In genomic region chr6:45709834-45710233, GRCh38 we compare ENCODE assay signal across 11 cellular contexts.
A peak's percentile ranks its signal among the peaks of the same experiment; 100 is the strongest.
DNase-seq lines count a peak whose midpoint lies in the region; ATAC-seq, FAIRE-seq and TF ChIP-seq lines count a peak whose summit lies in the region.
"Had no signal": no experiment of that assay in that cellular context is flagged by ENCODE, and none has a peak within 500 bp of the region (broad histone marks: within the 10 kb centered on the region; RNA-seq: fewer than 3 reads in every experiment).

No MANE protein-coding gene starts in this region.

- no peak for FAIRE-seq in bronchial epithelial cell (lab: Jason Lieb, UNC)

- H3K27ac ChIP-seq in esophagus muscularis mucosa (replicated peaks in 1 of 4) = no peak overlapping the region
- H3K27ac ChIP-seq: neutrophil had no signal

- DNase-seq in bronchial epithelial cell (ENCODE audit: low read depth) (peak; percentile 37), DMS79 treated with DMSO at 0.1 percent for 48 hours (lab: John Stamatoyannopoulos, UW) (no peak), esophagus muscularis mucosa (ENCODE audit: extremely low spot score) (no peak), DMS 273 treated with DMSO at 0.1 percent for 48 hours (lab: John Stamatoyannopoulos, UW) (no peak), NCI-H1436 (lab: John Stamatoyannopoulos, UW) (no peak)
- DNase-seq: NCI-H446 treated with DMSO at 0.1 percent for 48 hours had no signal

- TF ChIP-seq CTCF in bronchial epithelial cell (IDR thresholded peaks at IDR 0.05; ENCODE audit: insufficient read depth, low read length, severe bottlenecking) = no peak
- TF ChIP-seq CTCF in esophagus muscularis mucosa (IDR thresholded peaks at IDR 0.05) = no peak

- intact Hi-C loops in esophagus muscularis mucosa (cut with DNase I) = loop anchor here (10.0 kb wide), 1 partner anchor 1235 kb away; no protein-coding TSS in a partner anchor

- H3K4me3 ChIP-seq in bronchial epithelial cell (ENCODE audit: low read depth, low read length) (no peak overlapping the region), esophagus muscularis mucosa (no peak overlapping the region)
- H3K4me3 ChIP-seq: stomach had no signal

- H3K27me3 ChIP-seq in bronchial epithelial cell (ENCODE audit: control insufficient read depth, insufficient read depth, low read length) (no peaks in the 10 kb centered on the region), esophagus muscularis mucosa (peaks cover 0 to 15% (median 0%) of the 10 kb centered on the region in 4 donors)
- H3K27me3 ChIP-seq: neutrophil, stomach had no signal

- peaks cover 0 to 6% (median 5%) of the 10 kb centered on the region in 4 donors for H3K4me1 ChIP-seq in esophagus muscularis mucosa

- H3K36me3 ChIP-seq in bronchial epithelial cell (ENCODE audit: control insufficient read depth, insufficient read depth, low read length) (no peaks in the 10 kb centered on the region), esophagus muscularis mucosa (no peaks in the 10 kb centered on the region)
- H3K36me3 ChIP-seq: neutrophil, stomach had no signal

- no peak for TF ChIP-seq EP300 in esophagus muscularis mucosa (IDR thresholded peaks at IDR 0.05)

- H3K9me3 ChIP-seq in esophagus muscularis mucosa = no peaks in the 10 kb centered on the region
- H3K9me3 ChIP-seq: neutrophil, stomach had no signal

- ATAC-seq in GM18907 (IDR thresholded peaks at IDR 0.05; ENCODE audit: unreplicated experiment) (peak; percentile 73), GM21737 (IDR thresholded peaks at IDR 0.05; ENCODE audit: unreplicated experiment) (peak; percentile 66), HG03565 (IDR thresholded peaks at IDR 0.05; ENCODE audit: unreplicated experiment) (peak; percentile 68)

- 81% methylated on average over 7 of the region's 7 CpGs for WGBS in esophagus muscularis mucosa

- TF ChIP-seq POLR2A in esophagus muscularis mucosa (IDR thresholded peaks at IDR 0.05; ENCODE audit: low read depth) = no peak
